8 cellular contexts compared by ENCODE assay signal in genomic region chr1:176208034-176208433, GRCh38. TPM values are rescaled to one million over a fixed set of nuclear protein-coding genes. Genes with fewer than 3 reads are reported as not detected.
DNase-seq lines count a peak whose midpoint lies in the region; ATAC-seq and TF ChIP-seq lines count a peak whose summit lies in the region.

No MANE protein-coding gene starts in this region.

- DNase-seq in A673 (ENCODE audit: low spot score) (no peak), IMR-90 (no peak), caudate nucleus (lab: John Stamatoyannopoulos, UW) (peak in 1 of 61 donors; percentile 6), putamen (ENCODE audit: low spot score) (no peak), GM10248 (ENCODE audit: extremely low spot score) (no peak), NCI-H187 treated with DMSO at 0.1 percent for 48 hours (lab: John Stamatoyannopoulos, UW) (no peak), NCI-H774 (lab: John Stamatoyannopoulos, UW) (no peak)

- intact Hi-C loops in A673 (cut with micrococcal nuclease; ENCODE audit: unreplicated experiment) (loop anchor here (10.0 kb wide), 1 partner anchor 143 kb away; no protein-coding TSS in a partner anchor), IMR-90 (cut with micrococcal nuclease) (loop anchor here (5.0 kb wide), 2 partner anchors 91 to 1056 kb away; no protein-coding TSS in a partner anchor)

- ATAC-seq in IMR-90 (ENCODE audit: low read depth): no peak

- peaks cover 28% of the 10 kb centered on the region for H4K20me1 ChIP-seq in IMR-90 (ENCODE audit: insufficient read depth, low read length)

- no peak overlapping the region for H4K91ac ChIP-seq in IMR-90 (ENCODE audit: insufficient read depth, low read depth, low read length)

- CTCF ChIA-PET in A673 (lab: Charles Lee): no interaction called here
- CTCF ChIA-PET in IMR-90 (lab: Yijun Ruan, JAX): interaction anchor here (0.6 to 1.1 kb wide), 4 partner anchors 88 to 136 kb away, joined by 3 to 4 read pairs (median 4); no protein-coding TSS in a partner anchor
- CTCF ChIA-PET in GM10248 (lab: Yijun Ruan, JAX): interaction anchor here (0.9 to 1.6 kb wide), 4 partner anchors 11 to 15 kb away, joined by 3 to 5 read pairs (median 4); no protein-coding TSS in a partner anchor

- H3K23ac ChIP-seq in IMR-90 (ENCODE audit: low read depth, low read length): no peak overlapping the region

- TF ChIP-seq CTCF in A673 (conservative IDR thresholded peaks at IDR 0.05; ENCODE audit: low read depth, low read length) (no peak), IMR-90 (conservative IDR thresholded peaks at IDR 0.05; ENCODE audit: low read depth, low read length) (no peak), GM10248 (IDR thresholded peaks at IDR 0.05; ENCODE audit: control extremely low read depth, extremely low read depth, low read depth, missing control alignments) (no peak)

- H4K8ac ChIP-seq in IMR-90 (ENCODE audit: low read depth in 2 of 2, low read length in 2 of 2): peak overlapping the region; percentile 80 to 95; a peak in 3 of 4 replicates

- TF ChIP-seq RAD21 in IMR-90 (IDR thresholded peaks at IDR 0.05; ENCODE audit: low read length): no peak

- H3K4me2 ChIP-seq in IMR-90 (ENCODE audit: low read depth, low read length): peak overlapping the region; percentile 49

- no peak overlapping the region for H2AFZ ChIP-seq in IMR-90 (replicated peaks; ENCODE audit: low read length, poor library complexity)

- H2BK120ac ChIP-seq in IMR-90 (ENCODE audit: low read depth, low read length): no peak overlapping the region

- TF ChIP-seq POLR2A in IMR-90 (IDR thresholded peaks at IDR 0.05; ENCODE audit: low read depth, low read length): no peak

- POLR2A ChIA-PET in A673 (lab: Charles Lee; ENCODE audit: low non-redundant PET): interaction anchor here (0.6 kb wide), 1 partner anchor 13 kb away, joined by 5 read pairs; no protein-coding TSS in a partner anchor
- POLR2A ChIA-PET in IMR-90 (lab: Charles Lee; ENCODE audit: unreplicated experiment): interaction anchor here (0.5 to 1.0 kb wide), 6 partner anchors 10 to 323 kb away, joined by 3 to 6 read pairs (median 3); no protein-coding TSS in a partner anchor
- POLR2A ChIA-PET in GM10248 (lab: Yijun Ruan, JAX): interaction anchor here (0.6 to 0.7 kb wide), 2 partner anchors 11 to 1214 kb away, joined by 3 read pairs; no protein-coding TSS in a partner anchor

- H3K36me3 ChIP-seq in A673 (ENCODE audit: insufficient read depth, low read length, poor library complexity, severe bottlenecking) (no peaks in the 10 kb centered on the region), IMR-90 (ENCODE audit: control insufficient read depth, insufficient read depth, low read length) (no peaks in the 10 kb centered on the region), muscle layer of colon (ENCODE audit: insufficient read depth, low read length) (no peaks in the 10 kb centered on the region)

- no peak overlapping the region for H2BK15ac ChIP-seq in IMR-90 (ENCODE audit: low read depth, low read length)

- peak overlapping the region; percentile 88; the same call in 1 of the 2 replicates for H3K14ac ChIP-seq in IMR-90 (replicated peaks; ENCODE audit: low read depth, low read length)

- BruUV-seq in A673 (replicated peaks; lab: Mats Ljungman, UMichigan) (no TSS peak), IMR-90 (replicated peaks; lab: Mats Ljungman, UMichigan) (no TSS peak)

- peaks cover 8 to 13% of the 10 kb centered on the region in 2 experiments; a peak in 2 of 4 replicates for H3K79me1 ChIP-seq in IMR-90 (ENCODE audit: low read depth in 1 of 2, low read length in 2 of 2)

- no peaks in the 10 kb centered on the region for H3K9me3 ChIP-seq in A673 (ENCODE audit: low read depth, low read length, poor library complexity, severe bottlenecking)
- H3K9me3 ChIP-seq in IMR-90 (ENCODE audit: control insufficient read depth, insufficient read depth, low read length): no peaks in the 10 kb centered on the region
- no peaks in the 10 kb centered on the region for H3K9me3 ChIP-seq in muscle layer of colon (ENCODE audit: low read length)

- H3K27me3 ChIP-seq in A673 (replicated peaks; ENCODE audit: insufficient read depth, low read depth, low read length, poor library complexity) (no peaks in the 10 kb centered on the region), IMR-90 (ENCODE audit: control insufficient read depth, insufficient read depth, low read length) (no peaks in the 10 kb centered on the region), muscle layer of colon (ENCODE audit: control insufficient read depth in 1 of 2, insufficient read depth in 2 of 2, low read length in 2 of 2) (no peaks in the 10 kb centered on the region)

- H3K4ac ChIP-seq in IMR-90 (ENCODE audit: low read depth, low read length): peak overlapping the region; percentile 68; the same call in 1 of the 2 replicates

- H2BK20ac ChIP-seq in IMR-90 (ENCODE audit: low read depth, low read length): no peak overlapping the region

- H3K9ac ChIP-seq in IMR-90 (ENCODE audit: low read depth, low read length) (peak overlapping the region; percentile 79; the same call in 1 of the 2 replicates), muscle layer of colon (ENCODE audit: low read length) (peak overlapping the region; percentile 26)

- H3K27ac ChIP-seq in A673 (ENCODE audit: low read depth, low read length, poor library complexity, severe bottlenecking): peak overlapping the region; percentile 89
- no peak overlapping the region for H3K27ac ChIP-seq in IMR-90 (ENCODE audit: insufficient read depth, low read length)
- peak overlapping the region; percentile 79 for H3K27ac ChIP-seq in caudate nucleus (ENCODE audit: low read depth, low read length)
- H3K27ac ChIP-seq in muscle layer of colon (ENCODE audit: low read depth, low read length): peak overlapping the region; percentile 89

- in situ Hi-C loops in IMR-90 (cut with MboI; ENCODE audit: low sequenced_read_pairs): no loop called here

- H2AK9ac ChIP-seq in IMR-90 (replicated peaks; ENCODE audit: low read depth, low read length, poor library complexity): no peak overlapping the region

- H2BK5ac ChIP-seq in IMR-90 (ENCODE audit: low read depth, low read length, poor library complexity, severe bottlenecking): no peak overlapping the region

- dilution Hi-C loops in IMR-90 (cut with HindIII; ENCODE audit: low sequenced_read_pairs, unreplicated experiment): no loop called here

- H3K4me3 ChIP-seq in A673 (ENCODE audit: low read depth, low read length, poor library complexity, severe bottlenecking) (peak overlapping the region; percentile 96), IMR-90 (ENCODE audit: insufficient read depth, low read depth, low read length) (peak overlapping the region; percentile 76), muscle layer of colon (ENCODE audit: low read depth in 1 of 2, low read length in 2 of 2) (peak overlapping the region; percentile 82 to 100)

- H2AK5ac ChIP-seq in IMR-90 (ENCODE audit: low read depth, low read length): no peak overlapping the region

- H3K18ac ChIP-seq in IMR-90 (ENCODE audit: low read depth, low read length): no peak overlapping the region

- peak overlapping the region; percentile 87; the same call in 1 of the 2 replicates for H3K56ac ChIP-seq in IMR-90 (ENCODE audit: extremely low read depth, insufficient read depth, low read length)

- H3K9me1 ChIP-seq in IMR-90 (ENCODE audit: insufficient read depth, low read length): peaks cover 3% of the 10 kb centered on the region; the same call in 1 of the 2 replicates

- H3K4me1 ChIP-seq in A673 (ENCODE audit: insufficient read depth, low read length, poor library complexity, severe bottlenecking) (peaks cover 16% of the 10 kb centered on the region), IMR-90 (ENCODE audit: control insufficient read depth, insufficient read depth, low read length) (peaks cover 3% of the 10 kb centered on the region; the same call in 1 of the 2 replicates), muscle layer of colon (ENCODE audit: insufficient read depth, low read length) (peaks cover 25% of the 10 kb centered on the region)

- H4K5ac ChIP-seq in IMR-90 (ENCODE audit: low read depth, low read length): peak overlapping the region; percentile 47; the same call in 1 of the 2 replicates

- WGBS in IMR-90 (ENCODE audit: extremely low coverage in 2 of 2, insufficient read length in 1 of 2), 2 experiments: no CpG with 5 or more reads among the region's 9 CpGs

TF ChIP-seq in IMR-90, 13 proteins besides CTCF, POLR2A, EP300 and RAD21:
- TF ChIP-seq USF2 (IDR thresholded peaks at IDR 0.05; ENCODE audit: low read depth, low read length) (no peak), MAFK (IDR thresholded peaks at IDR 0.05; ENCODE audit: low read depth, low read length) (no peak), FOS (IDR thresholded peaks at IDR 0.05; ENCODE audit: low read depth, low read length) (no peak), SMC3 (IDR thresholded peaks at IDR 0.05; ENCODE audit: low read depth, low read length) (no peak), ELK1 (IDR thresholded peaks at IDR 0.05; ENCODE audit: borderline replicate concordance, low read depth, low read length) (no peak)
TF ChIP-seq in IMR-90: peak in this region for 0.

RNA-seq across cellular contexts. Expression of gene COP1, which starts 0.9 kb away (rescaled TPM):
- total RNA-seq in A673 (2021) (35.8 and 37.5 TPM in 2 replicates), IMR-90 (2012; rRNA removed) (35.0 and 44.4 TPM in 2 replicates)
- 12.8 and 17.8 TPM in 2 replicates for polyA plus RNA-seq in IMR-90 (2012; rRNA removed)
- 4.6 and 5.4 TPM in 2 replicates for polyA plus RNA-seq in IMR-90 (2012; cell fraction: cytosol; rRNA removed)
- 3.6 and 10.8 TPM in 2 replicates for polyA plus RNA-seq in IMR-90 (2012; cell fraction: nucleus; rRNA removed; ENCODE audit: low replicate concordance)
